13 cellular contexts compared by ENCODE assay signal in genomic region chr3:111863942-111864341, GRCh38. TPM values are rescaled to one million over a fixed set of nuclear protein-coding genes. Genes with fewer than 3 reads are reported as not detected.
DNase-seq lines count a peak whose midpoint lies in the region; ATAC-seq and TF ChIP-seq lines count a peak whose summit lies in the region.
"Had no signal": no experiment of that assay in that cellular context is flagged by ENCODE, and none has a peak within 500 bp of the region (broad histone marks: within the 10 kb centered on the region; RNA-seq: fewer than 3 reads in every experiment).

No MANE protein-coding gene starts in this region.

- no peaks in the 10 kb centered on the region for H3K9me3 ChIP-seq in heart right ventricle
- H3K9me3 ChIP-seq in muscle layer of colon (ENCODE audit: low read length) = no peaks in the 10 kb centered on the region
- no peaks in the 10 kb centered on the region for H3K9me3 ChIP-seq in tibial nerve

- intact Hi-C loops in heart right ventricle (cut with DNase I) (loop anchor here (2.0 to 10.0 kb wide), 13 partner anchors 42 to 147 kb away; no protein-coding TSS in a partner anchor), cardiac septum (cut with DNase I) (loop anchor here (1.0 to 5.0 kb wide), 3 partner anchors 43 to 125 kb away; no protein-coding TSS in a partner anchor)

- H3K27me3 ChIP-seq in heart right ventricle = peaks cover 0 to 18% (median 0%) of the 10 kb centered on the region in 7 donors
- H3K27me3 ChIP-seq in muscle layer of colon (ENCODE audit: control insufficient read depth in 1 of 2, insufficient read depth in 2 of 2, low read length in 2 of 2) = no peaks in the 10 kb centered on the region
- no peaks in the 10 kb centered on the region for H3K27me3 ChIP-seq in tibial nerve

- TF ChIP-seq CTCF in heart right ventricle (IDR thresholded peaks at IDR 0.05) (no peak), tibial nerve (IDR thresholded peaks at IDR 0.05) (no peak)

- no peaks in the 10 kb centered on the region for H3K36me3 ChIP-seq in heart right ventricle
- no peaks in the 10 kb centered on the region for H3K36me3 ChIP-seq in muscle layer of colon (ENCODE audit: insufficient read depth, low read length)
- no peaks in the 10 kb centered on the region for H3K36me3 ChIP-seq in tibial nerve

- no peak for TF ChIP-seq EP300 in tibial nerve (IDR thresholded peaks at IDR 0.05)

- no peak overlapping the region for H3K9ac ChIP-seq in muscle layer of colon (ENCODE audit: low read length)

- DNase-seq in heart right ventricle (peak in 1 of 2 donors; percentile 35), cardiac septum (ENCODE audit: low spot score) (no peak), astrocyte of the hippocampus (ENCODE audit: low read depth, low spot score) (peak; percentile 30), tibial nerve (ENCODE audit: low spot score in 2 of 2) (no peak), NOMO-1 treated with dmso at 0.1 percent for 144 hours (lab: John Stamatoyannopoulos, UW; ENCODE audit: unreplicated experiment) (no peak), SIG-M5 (lab: John Stamatoyannopoulos, UW) (no peak)
- DNase-seq: activated CD4-positive, alpha-beta T cell treated with anti-CD3 and anti-CD28 coated beads, Interleukin-2, amount 50 U/mL, for 4 hours; NCI-H446; T-helper 9 cell; trophoblast cell had no signal

- no peak for TF ChIP-seq POLR2A in tibial nerve (IDR thresholded peaks at IDR 0.05)

- ATAC-seq in heart right ventricle = peak in 3 of 8 donors; percentile 24 to 28 (median 24)
- no peak for ATAC-seq in GM18868 (IDR thresholded peaks at IDR 0.05; ENCODE audit: unreplicated experiment)
- ATAC-seq: left lobe of liver had no signal

- H3K4me3 ChIP-seq in heart right ventricle = peak overlapping the region in 5 of 10 donors; percentile 2 to 90 (median 89)
- no peak overlapping the region for H3K4me3 ChIP-seq in muscle layer of colon (ENCODE audit: low read depth in 1 of 2, low read length in 2 of 2)
- no peak overlapping the region for H3K4me3 ChIP-seq in tibial nerve

- H3K27ac ChIP-seq in heart right ventricle (peak overlapping the region; percentile 93 to 100 (median 98)), muscle layer of colon (ENCODE audit: low read depth, low read length) (peak overlapping the region; percentile 92), tibial nerve (peak overlapping the region; percentile 68 to 98 (median 94))

- 11 to 19% methylated on average over 1 of the region's 1 CpG for WGBS in heart right ventricle, 2 donors
- 50 to 67% methylated on average over 1 of the region's 1 CpG for WGBS in tibial nerve, 2 donors

- peaks cover 11 to 81% (median 71%) of the 10 kb centered on the region in 9 donors for H3K4me1 ChIP-seq in heart right ventricle
- H3K4me1 ChIP-seq in muscle layer of colon (ENCODE audit: insufficient read depth, low read length) = peaks cover 71% of the 10 kb centered on the region
- peaks cover 0 to 78% (median 27%) of the 10 kb centered on the region in 4 donors for H3K4me1 ChIP-seq in tibial nerve

RNA-seq across cellular contexts. Expression of gene PHLDB2, which starts 4.9 kb away (rescaled TPM):
- total RNA-seq in heart right ventricle (100 to 1,000 TPM in 9 of 10 donors, 10 to 100 TPM in 1; 85.7 to 293 (median 192) TPM), cardiac septum (184 TPM), tibial nerve (100 to 1,000 TPM in 1 of 4 donors, 10 to 100 TPM in 3; 81.6 to 171 (median 88.2) TPM)
- 100 to 1,000 TPM in 1 of 2 donors, 10 to 100 TPM in 1; 33.4 to 151 TPM for polyA plus RNA-seq in heart right ventricle
